28 cellular contexts compared by ENCODE assay signal in the genomic region with DNA sequence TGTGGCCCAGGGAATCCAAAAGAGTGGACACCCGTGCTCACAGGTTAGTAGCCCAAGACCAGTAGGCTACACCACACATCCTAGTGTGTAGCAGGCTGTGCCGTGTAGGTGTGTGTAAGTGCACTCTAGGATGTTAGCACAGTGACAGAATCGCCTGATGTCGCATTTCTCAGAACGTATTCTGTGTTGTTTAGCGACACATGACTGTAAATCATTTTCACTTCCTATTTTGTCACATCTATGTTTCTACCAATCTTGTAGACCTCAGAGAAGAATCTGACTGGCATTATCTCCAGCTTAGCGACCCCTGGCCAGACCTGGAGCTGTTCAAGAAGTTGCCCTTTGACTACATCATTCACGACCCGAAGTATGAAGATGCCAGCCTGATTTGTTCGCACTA. TPM values are rescaled to one million over a fixed set of nuclear protein-coding genes. Genes with fewer than 3 reads are reported as not detected.
"Had no signal": no experiment of that assay in that cellular context is flagged by ENCODE, and none has a peak within 500 bp of the region (broad histone marks: within the 10 kb centered on the region; RNA-seq: fewer than 3 reads in every experiment).

No MANE protein-coding gene starts in this region.

- H3K4me1 ChIP-seq: breast epithelium had no signal

- H3K36me3 ChIP-seq: WERI-Rb-1 had no signal

- H3K4me3 ChIP-seq: breast epithelium, MG63, PC-9, SK-N-MC had no signal

- H2AFZ ChIP-seq: PC-9 had no signal

- H3K4me2 ChIP-seq: PC-9 had no signal

- H3K27me3 ChIP-seq: breast epithelium, MG63 had no signal

- DNase-seq: activated CD4-positive, alpha-beta T cell treated with anti-CD3 and anti-CD28 coated beads for 4 hours; activated CD4-positive, alpha-beta T cell treated with anti-CD3 and anti-CD28 coated beads, Interleukin-2, amount 50 U/mL, for 4 hours; activated CD8-positive, alpha-beta memory T cell treated with anti-CD3 and anti-CD28 coated beads, Interleukin-2, amount 50 U/mL, for 48 hours; activated CD8-positive, alpha-beta T cell treated with anti-CD3 and anti-CD28 coated beads, Interleukin-2, amount 10 ng/mL, durations not matched to agents 7 days and 5 days; activated effector memory CD4-positive, alpha-beta T cell treated with Interleukin-2 at 50 U/mL for 16 hours; activated naive CD4-positive, alpha-beta T cell; activated T-cell treated with anti-CD3 and anti-CD28 coated beads, Interleukin-2, amount 50 U/mL, for 1 hour; aorta; central memory CD4-positive, alpha-beta T cell; MG63; NCI-H1092 treated with DMSO at 0.1 percent for 48 hours; NCI-H1417 treated with DMSO at 0.1 percent for 48 hours; NCI-H1694; NCI-H2029; NCI-H2107; NCI-H2171 treated with DMSO at 0.1 percent for 48 hours; NCI-H226; NCI-H510A; NCI-H526 treated with DMSO at 0.1 percent for 48 hours; NCI-H82; PC-9; T-cell; WERI-Rb-1 had no signal

- ATAC-seq: activated CD4-positive, CD25-positive, alpha-beta regulatory T cell treated with anti-CD3 and anti-CD28 coated beads, Interleukin-2, amount 50 U/mL, for 24 hours; activated CD8-positive, alpha-beta T cell treated with anti-CD3 and anti-CD28 coated beads, Interleukin-2, amount 10 ng/mL, durations not matched to agents 7 days and 5 days; T-cell had no signal

- H3K27ac ChIP-seq: breast epithelium, PC-9, SK-N-MC, WERI-Rb-1 had no signal

RNA-seq across cellular contexts. Expression of a gene that starts 45.1 kb away (rescaled TPM):
- total RNA-seq: activated CD8-positive, alpha-beta T cell treated with anti-CD3 and anti-CD28 coated beads, Interleukin-2, amount 10 ng/mL, durations not matched to agents 7 days and 5 days; activated T-helper 1 cell treated with anti-CD3 and anti-CD28 coated beads, Interleukin-12 subunit alpha, Interleukin-12 subunit beta, Interleukin-2, Interleukin-4 antibody, amounts not matched to agents 30 ng/mL and 10 ng/mL and 1 ng/mL, durations not matched to agents 14 hours and 24 hours and 36 hours; aorta; PC-9; T-cell; T-helper 2 cell treated with Interferon-gamma antibody and Interleukin-4, amounts not matched to agents 100 ng/mL and 5 ng/mL, for 36 hours had no signal
- polyA plus RNA-seq: aorta had no signal
